24 cellular contexts compared by ENCODE assay signal in genomic region chr6:11064836-11065235, GRCh38. TPM values are rescaled to one million over a fixed set of nuclear protein-coding genes. Genes with fewer than 3 reads are reported as not detected.
DNase-seq lines count a peak whose midpoint lies in the region; ATAC-seq and TF ChIP-seq lines count a peak whose summit lies in the region.
"Had no signal": no experiment of that assay in that cellular context is flagged by ENCODE, and none has a peak within 500 bp of the region (broad histone marks: within the 10 kb centered on the region; RNA-seq: fewer than 3 reads in every experiment).

No MANE protein-coding gene starts in this region.

- CTCF ChIA-PET in A673 (lab: Charles Lee), result no interaction called here

- no peak for ATAC-seq in GM21529 (IDR thresholded peaks at IDR 0.05; ENCODE audit: unreplicated experiment)
- ATAC-seq: activated CD8-positive, alpha-beta T cell treated with anti-CD3 and anti-CD28 coated beads for 36 hours; left cardiac atrium; stimulated activated effector memory CD8-positive, alpha-beta T cell treated with anti-CD3 and anti-CD28 coated beads, Interleukin-12 subunit alpha, Interleukin-12 subunit beta, amount 100 ng/mL, for 72 hours had no signal

- DNase-seq in A673 (ENCODE audit: low spot score) (peak; percentile 45), MG63 (peak; percentile 61), anterior cingulate cortex (lab: John Stamatoyannopoulos, UW) (peak in 33 of 58 donors; percentile 2 to 70 (median 32)), inferior parietal cortex (ENCODE audit: extremely low spot score) (peak; percentile 60), kidney glomerular epithelial cell (lab: John Stamatoyannopoulos, UW) (no peak), NCI-H526 (lab: John Stamatoyannopoulos, UW) (no peak)
- no peak for DNase-seq in effector memory CD4-positive, alpha-beta T cell
- DNase-seq: activated CD4-positive, CD25-positive, alpha-beta regulatory T cell treated with anti-CD3 and anti-CD28 coated beads, Interleukin-2, amount 50 U/mL, for 72 hours; activated CD8-positive, alpha-beta T cell treated with anti-CD3 and anti-CD28 coated beads for 36 hours; activated effector memory CD4-positive, alpha-beta T cell treated with anti-CD3 and anti-CD28 coated beads, Interleukin-2, amount 50 U/mL, for 16 hours; Caco-2; colonic mucosa; left cardiac atrium; mesenchymal stem cell; MV-4-11; NCI-H187; Peyer's patch; SIG-M5; testis; uterus had no signal

- no TSS peak for BruUV-seq in A673 (replicated peaks; lab: Mats Ljungman, UMichigan)

- H3K4me1 ChIP-seq in A673 (ENCODE audit: insufficient read depth, low read length, poor library complexity, severe bottlenecking), result no peaks in the 10 kb centered on the region
- no peaks in the 10 kb centered on the region for H3K4me1 ChIP-seq in effector memory CD4-positive, alpha-beta T cell (ENCODE audit: control insufficient read depth, insufficient read depth, low read length, poor library complexity, severe bottlenecking)
- H3K4me1 ChIP-seq: colonic mucosa, Peyer's patch, testis, uterus had no signal

- H3K36me3 ChIP-seq in A673 (ENCODE audit: insufficient read depth, low read length, poor library complexity, severe bottlenecking), result no peaks in the 10 kb centered on the region
- no peaks in the 10 kb centered on the region for H3K36me3 ChIP-seq in MG63
- no peaks in the 10 kb centered on the region for H3K36me3 ChIP-seq in effector memory CD4-positive, alpha-beta T cell (ENCODE audit: control insufficient read depth, insufficient read depth, low read length)
- H3K36me3 ChIP-seq: colonic mucosa, Peyer's patch, uterus had no signal

- no peak overlapping the region for H3K27ac ChIP-seq in A673 (ENCODE audit: low read depth, low read length, poor library complexity, severe bottlenecking)
- H3K27ac ChIP-seq in effector memory CD4-positive, alpha-beta T cell (ENCODE audit: insufficient read depth, low read length, poor library complexity, severe bottlenecking), result no peak overlapping the region
- H3K27ac ChIP-seq: colonic mucosa, Peyer's patch, testis, uterus had no signal

- intact Hi-C loops in A673 (cut with micrococcal nuclease; ENCODE audit: unreplicated experiment), result loop anchor here (5.0 kb wide), 1 partner anchor 588 kb away; no protein-coding TSS in a partner anchor

- H3K27me3 ChIP-seq in A673 (replicated peaks; ENCODE audit: insufficient read depth, low read depth, low read length, poor library complexity) (no peaks in the 10 kb centered on the region), MG63 (no peaks in the 10 kb centered on the region)
- no peaks in the 10 kb centered on the region for H3K27me3 ChIP-seq in effector memory CD4-positive, alpha-beta T cell (replicated peaks; ENCODE audit: control insufficient read depth, insufficient read depth, low read length, poor library complexity, severe bottlenecking)
- H3K27me3 ChIP-seq: colonic mucosa, Peyer's patch, testis, uterus had no signal

- H3K9me3 ChIP-seq in A673 (ENCODE audit: low read depth, low read length, poor library complexity, severe bottlenecking) (no peaks in the 10 kb centered on the region), MG63 (no peaks in the 10 kb centered on the region)
- H3K9me3 ChIP-seq in effector memory CD4-positive, alpha-beta T cell (ENCODE audit: control insufficient read depth, low read length), result no peaks in the 10 kb centered on the region
- H3K9me3 ChIP-seq: Caco-2, colonic mucosa, Peyer's patch, testis, uterus had no signal

- no peak for TF ChIP-seq CTCF in A673 (conservative IDR thresholded peaks at IDR 0.05; ENCODE audit: low read depth, low read length)

- POLR2A ChIA-PET in A673 (lab: Charles Lee; ENCODE audit: low non-redundant PET), result no interaction called here

- H3K4me3 ChIP-seq in A673 (ENCODE audit: low read depth, low read length, poor library complexity, severe bottlenecking) (no peak overlapping the region), MG63 (no peak overlapping the region)
- no peak overlapping the region for H3K4me3 ChIP-seq in effector memory CD4-positive, alpha-beta T cell (ENCODE audit: insufficient read depth, low read depth, low read length, poor library complexity, severe bottlenecking)
- H3K4me3 ChIP-seq: colonic mucosa, Peyer's patch, testis, uterus had no signal

RNA-seq across cellular contexts. Expression of gene ELOVL2, which starts 20.7 kb away (rescaled TPM):
- 12.7 and 14.1 TPM in 2 replicates for total RNA-seq in A673 (2021)
- 41.8 and 56.3 TPM in 2 replicates for total RNA-seq in MG63 (2014; rRNA removed; shearing (Covaris generic); ENCODE audit: low replicate concordance)
- total RNA-seq: activated CD8-positive, alpha-beta T cell treated with anti-CD3 and anti-CD28 coated beads for 36 hours; Caco-2 had no signal

RNA-seq across cellular contexts. Expression of gene SMIM13, which starts 28.8 kb away (rescaled TPM):
- total RNA-seq in A673 (2021), result 16.8 and 18.9 TPM in 2 replicates
- total RNA-seq in MG63 (2014; rRNA removed; shearing (Covaris generic); ENCODE audit: low replicate concordance), result 18.6 and 27.3 TPM in 2 replicates

RNA-seq across cellular contexts. Expression of gene ERVFRD-1, which starts 46.7 kb away (rescaled TPM):
- 0.09 and 0.11 TPM in 2 replicates for total RNA-seq in A673 (2021)
- not detected in 2 replicates for total RNA-seq in MG63 (2014; rRNA removed; shearing (Covaris generic); ENCODE audit: low replicate concordance)
- total RNA-seq: activated CD8-positive, alpha-beta T cell treated with anti-CD3 and anti-CD28 coated beads for 36 hours; fibroblast of lung; H7; Peyer's patch; testis had no signal

Comparison
In these comparisons a context has a peak if more than half of its experiments do, and no peak if none do; other contexts are left out.
1. DNase-seq: peak in A673 (single experiment), MG63 (single experiment), anterior cingulate cortex (33 of 58) and inferior parietal cortex (single experiment); none in effector memory CD4-positive, alpha-beta T cell (0 of 3), kidney glomerular epithelial cell (single experiment) and NCI-H526 (0 of 2).